Comparison of ENCODE assay signal across 1 cellular context in the genomic region with DNA sequence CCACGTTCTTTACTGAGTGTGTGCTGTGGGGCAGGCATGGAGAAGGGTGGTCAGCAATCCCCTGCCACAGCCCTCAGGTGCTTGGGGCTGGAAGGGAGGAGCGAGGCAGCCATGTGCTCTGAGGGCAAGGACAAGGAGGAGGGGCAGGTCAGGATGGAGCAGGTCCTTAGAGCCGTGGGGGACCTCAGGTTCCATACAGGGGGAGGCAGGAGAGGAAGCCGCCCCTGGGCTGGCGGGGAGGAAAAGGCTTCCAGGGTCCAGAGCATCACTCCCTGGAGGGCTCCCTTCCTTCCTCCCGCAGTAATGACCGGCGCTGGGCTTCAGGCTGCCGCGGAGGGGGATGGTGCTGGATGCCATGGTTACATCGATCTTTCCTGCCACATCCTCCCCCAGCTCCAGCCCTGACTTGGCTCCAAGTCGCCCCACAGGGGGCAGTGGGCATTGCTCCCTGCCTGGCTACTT.
TF ChIP-seq lines count a peak whose summit lies in the region.

No MANE protein-coding gene starts in this region.

TF ChIP-seq in GM23338, 12 proteins besides CTCF, POLR2A, EP300 and RAD21:
- TF ChIP-seq, protein P1, sequence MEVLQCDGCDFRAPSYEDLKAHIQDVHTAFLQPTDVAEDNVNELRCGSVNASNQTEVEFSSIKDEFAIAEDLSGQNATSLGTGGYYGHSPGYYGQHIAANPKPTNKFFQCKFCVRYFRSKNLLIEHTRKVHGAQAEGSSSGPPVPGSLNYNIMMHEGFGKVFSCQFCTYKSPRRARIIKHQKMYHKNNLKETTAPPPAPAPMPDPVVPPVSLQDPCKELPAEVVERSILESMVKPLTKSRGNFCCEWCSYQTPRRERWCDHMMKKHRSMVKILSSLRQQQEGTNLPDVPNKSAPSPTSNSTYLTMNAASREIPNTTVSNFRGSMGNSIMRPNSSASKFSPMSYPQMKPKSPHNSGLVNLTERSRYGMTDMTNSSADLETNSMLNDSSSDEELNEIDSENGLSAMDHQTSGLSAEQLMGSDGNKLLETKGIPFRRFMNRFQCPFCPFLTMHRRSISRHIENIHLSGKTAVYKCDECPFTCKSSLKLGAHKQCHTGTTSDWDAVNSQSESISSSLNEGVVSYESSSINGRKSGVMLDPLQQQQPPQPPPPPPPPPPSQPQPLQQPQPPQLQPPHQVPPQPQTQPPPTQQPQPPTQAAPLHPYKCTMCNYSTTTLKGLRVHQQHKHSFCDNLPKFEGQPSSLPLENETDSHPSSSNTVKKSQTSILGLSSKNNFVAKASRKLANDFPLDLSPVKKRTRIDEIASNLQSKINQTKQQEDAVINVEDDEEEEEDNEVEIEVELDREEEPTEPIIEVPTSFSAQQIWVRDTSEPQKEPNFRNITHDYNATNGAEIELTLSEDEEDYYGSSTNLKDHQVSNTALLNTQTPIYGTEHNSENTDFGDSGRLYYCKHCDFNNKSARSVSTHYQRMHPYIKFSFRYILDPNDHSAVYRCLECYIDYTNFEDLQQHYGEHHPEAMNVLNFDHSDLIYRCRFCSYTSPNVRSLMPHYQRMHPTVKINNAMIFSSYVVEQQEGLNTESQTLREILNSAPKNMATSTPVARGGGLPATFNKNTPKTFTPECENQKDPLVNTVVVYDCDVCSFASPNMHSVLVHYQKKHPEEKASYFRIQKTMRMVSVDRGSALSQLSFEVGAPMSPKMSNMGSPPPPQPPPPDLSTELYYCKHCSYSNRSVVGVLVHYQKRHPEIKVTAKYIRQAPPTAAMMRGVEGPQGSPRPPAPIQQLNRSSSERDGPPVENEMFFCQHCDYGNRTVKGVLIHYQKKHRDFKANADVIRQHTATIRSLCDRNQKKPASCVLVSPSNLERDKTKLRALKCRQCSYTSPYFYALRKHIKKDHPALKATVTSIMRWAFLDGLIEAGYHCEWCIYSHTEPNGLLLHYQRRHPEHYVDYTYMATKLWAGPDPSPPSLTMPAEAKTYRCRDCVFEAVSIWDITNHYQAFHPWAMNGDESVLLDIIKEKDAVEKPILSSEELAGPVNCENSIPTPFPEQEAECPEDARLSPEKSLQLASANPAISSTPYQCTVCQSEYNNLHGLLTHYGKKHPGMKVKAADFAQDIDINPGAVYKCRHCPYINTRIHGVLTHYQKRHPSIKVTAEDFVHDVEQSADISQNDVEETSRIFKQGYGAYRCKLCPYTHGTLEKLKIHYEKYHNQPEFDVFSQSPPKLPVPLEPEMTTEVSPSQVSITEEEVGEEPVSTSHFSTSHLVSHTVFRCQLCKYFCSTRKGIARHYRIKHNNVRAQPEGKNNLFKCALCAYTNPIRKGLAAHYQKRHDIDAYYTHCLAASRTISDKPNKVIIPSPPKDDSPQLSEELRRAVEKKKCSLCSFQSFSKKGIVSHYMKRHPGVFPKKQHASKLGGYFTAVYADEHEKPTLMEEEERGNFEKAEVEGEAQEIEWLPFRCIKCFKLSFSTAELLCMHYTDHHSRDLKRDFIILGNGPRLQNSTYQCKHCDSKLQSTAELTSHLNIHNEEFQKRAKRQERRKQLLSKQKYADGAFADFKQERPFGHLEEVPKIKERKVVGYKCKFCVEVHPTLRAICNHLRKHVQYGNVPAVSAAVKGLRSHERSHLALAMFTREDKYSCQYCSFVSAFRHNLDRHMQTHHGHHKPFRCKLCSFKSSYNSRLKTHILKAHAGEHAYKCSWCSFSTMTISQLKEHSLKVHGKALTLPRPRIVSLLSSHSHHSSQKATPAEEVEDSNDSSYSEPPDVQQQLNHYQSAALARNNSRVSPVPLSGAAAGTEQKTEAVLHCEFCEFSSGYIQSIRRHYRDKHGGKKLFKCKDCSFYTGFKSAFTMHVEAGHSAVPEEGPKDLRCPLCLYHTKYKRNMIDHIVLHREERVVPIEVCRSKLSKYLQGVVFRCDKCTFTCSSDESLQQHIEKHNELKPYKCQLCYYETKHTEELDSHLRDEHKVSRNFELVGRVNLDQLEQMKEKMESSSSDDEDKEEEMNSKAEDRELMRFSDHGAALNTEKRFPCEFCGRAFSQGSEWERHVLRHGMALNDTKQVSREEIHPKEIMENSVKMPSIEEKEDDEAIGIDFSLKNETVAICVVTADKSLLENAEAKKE (CRISPR knock-in tag; IDR thresholded peaks at IDR 0.05), result no peak
- TF ChIP-seq CREB1 (CRISPR knock-in tag; IDR thresholded peaks at IDR 0.05; ENCODE audit: low read depth) (no peak), STAT1 (IDR thresholded peaks at IDR 0.05; ENCODE audit: unreplicated experiment) (no peak), NANOG (IDR thresholded peaks at IDR 0.05; ENCODE audit: borderline replicate concordance) (no peak), EZH2 (IDR thresholded peaks at IDR 0.05; ENCODE audit: low read depth, unreplicated experiment) (no peak), EZH2phosphoT487 (IDR thresholded peaks at IDR 0.05; ENCODE audit: unreplicated experiment) (no peak), POLR2AphosphoS5 (IDR thresholded peaks at IDR 0.05; ENCODE audit: low read depth) (no peak), REST (IDR thresholded peaks at IDR 0.05; ENCODE audit: unreplicated experiment) (no peak), ZNF331 (CRISPR knock-in tag; IDR thresholded peaks at IDR 0.05; ENCODE audit: low read depth) (no peak), ZNF114 (CRISPR knock-in tag; IDR thresholded peaks at IDR 0.05) (no peak), ETS1 (IDR thresholded peaks at IDR 0.05) (no peak), JUNB (IDR thresholded peaks at IDR 0.05; ENCODE audit: unreplicated experiment) (no peak)
